In the genomic region with DNA sequence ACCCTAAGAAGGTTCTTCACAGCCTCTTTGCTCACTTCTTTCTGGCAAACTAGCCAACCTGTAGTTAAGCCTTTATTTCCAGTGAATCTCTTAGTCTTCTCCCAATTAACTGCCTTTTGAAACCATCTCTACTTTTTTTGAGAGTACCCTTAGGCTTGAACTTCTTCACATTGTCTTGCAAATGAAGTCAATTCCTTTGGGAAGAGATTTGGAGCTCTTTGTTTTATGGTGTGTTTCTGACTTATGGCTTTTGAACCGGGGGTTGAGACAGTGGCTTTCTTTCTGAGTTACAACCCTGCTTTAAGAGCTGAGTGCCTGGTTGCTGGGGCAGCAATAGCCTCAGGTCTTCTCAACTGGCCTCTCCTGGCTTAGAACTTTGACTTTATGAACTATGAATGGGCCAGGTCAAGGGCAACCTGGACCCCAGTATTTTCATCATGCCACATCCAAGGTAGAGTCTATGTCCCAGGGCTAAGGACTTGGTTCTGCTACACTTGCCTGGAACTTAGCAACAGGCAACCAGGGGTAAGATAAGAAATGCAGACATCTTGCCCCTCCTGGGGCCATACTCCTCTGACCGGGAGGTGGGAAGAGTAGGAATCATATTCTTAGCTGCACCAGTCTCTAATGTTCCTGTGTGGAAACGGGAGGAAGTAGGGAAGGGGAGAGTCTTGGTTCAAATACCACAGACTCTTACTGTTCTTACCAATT, we compare ENCODE assay signal across 2 cellular contexts.
TF ChIP-seq lines count a peak whose summit lies in the region.

No MANE protein-coding gene starts in this region.

TF ChIP-seq in HEK293, 187 proteins besides CTCF, POLR2A, EP300 and RAD21:
- TF ChIP-seq ZNF792 (tag by site-specific recombination; IDR thresholded peaks at IDR 0.05): no peak
- peak; percentile 78 for TF ChIP-seq ZNF677 (tag by site-specific recombination; IDR thresholded peaks at IDR 0.05)
- TF ChIP-seq ZNF624 (tag by site-specific recombination; IDR thresholded peaks at IDR 0.05): no peak
- TF ChIP-seq ZNF623 (tag by site-specific recombination; IDR thresholded peaks at IDR 0.05): no peak

TF ChIP-seq in H1, 55 proteins besides CTCF, POLR2A, EP300 and RAD21:
- TF ChIP-seq CTBP2 (IDR thresholded peaks at IDR 0.05; ENCODE audit: borderline replicate concordance, insufficient read depth, insufficient read length, low read length) (no peak), POU5F1 (IDR thresholded peaks at IDR 0.05; ENCODE audit: low read depth, low read length) (0 out of 2 replicates have a peak, but pooled peaks have one; percentile 31), GTF2F1 (IDR thresholded peaks at IDR 0.05; ENCODE audit: borderline replicate concordance, low read depth, low read length) (no peak)
